ENCODE assay signal across 1 cellular context in the genomic region with DNA sequence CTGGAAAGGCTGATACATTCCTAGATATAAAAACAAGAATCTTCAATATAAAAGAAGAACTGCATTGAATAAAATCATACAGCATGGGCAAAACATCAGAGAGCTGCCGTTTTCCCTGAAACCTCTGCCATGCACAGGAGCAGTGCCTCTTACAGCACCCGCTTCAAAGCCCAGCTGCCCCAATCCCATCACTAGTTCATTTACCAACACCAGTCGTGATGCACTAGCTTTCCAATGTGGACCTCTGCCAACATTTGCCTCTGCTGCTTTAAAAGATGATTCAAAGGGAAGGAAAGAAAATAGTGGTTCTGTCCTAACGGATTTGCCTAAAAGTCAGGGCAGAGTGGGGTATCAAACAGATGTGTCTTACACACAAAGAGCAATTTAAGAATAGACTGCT.
TF ChIP-seq lines count a peak whose summit lies in the region.

No MANE protein-coding gene starts in this region.

TF ChIP-seq in GM23338, 12 proteins besides CTCF, POLR2A, EP300 and RAD21 (continued from another document):
- TF ChIP-seq, protein P1, sequence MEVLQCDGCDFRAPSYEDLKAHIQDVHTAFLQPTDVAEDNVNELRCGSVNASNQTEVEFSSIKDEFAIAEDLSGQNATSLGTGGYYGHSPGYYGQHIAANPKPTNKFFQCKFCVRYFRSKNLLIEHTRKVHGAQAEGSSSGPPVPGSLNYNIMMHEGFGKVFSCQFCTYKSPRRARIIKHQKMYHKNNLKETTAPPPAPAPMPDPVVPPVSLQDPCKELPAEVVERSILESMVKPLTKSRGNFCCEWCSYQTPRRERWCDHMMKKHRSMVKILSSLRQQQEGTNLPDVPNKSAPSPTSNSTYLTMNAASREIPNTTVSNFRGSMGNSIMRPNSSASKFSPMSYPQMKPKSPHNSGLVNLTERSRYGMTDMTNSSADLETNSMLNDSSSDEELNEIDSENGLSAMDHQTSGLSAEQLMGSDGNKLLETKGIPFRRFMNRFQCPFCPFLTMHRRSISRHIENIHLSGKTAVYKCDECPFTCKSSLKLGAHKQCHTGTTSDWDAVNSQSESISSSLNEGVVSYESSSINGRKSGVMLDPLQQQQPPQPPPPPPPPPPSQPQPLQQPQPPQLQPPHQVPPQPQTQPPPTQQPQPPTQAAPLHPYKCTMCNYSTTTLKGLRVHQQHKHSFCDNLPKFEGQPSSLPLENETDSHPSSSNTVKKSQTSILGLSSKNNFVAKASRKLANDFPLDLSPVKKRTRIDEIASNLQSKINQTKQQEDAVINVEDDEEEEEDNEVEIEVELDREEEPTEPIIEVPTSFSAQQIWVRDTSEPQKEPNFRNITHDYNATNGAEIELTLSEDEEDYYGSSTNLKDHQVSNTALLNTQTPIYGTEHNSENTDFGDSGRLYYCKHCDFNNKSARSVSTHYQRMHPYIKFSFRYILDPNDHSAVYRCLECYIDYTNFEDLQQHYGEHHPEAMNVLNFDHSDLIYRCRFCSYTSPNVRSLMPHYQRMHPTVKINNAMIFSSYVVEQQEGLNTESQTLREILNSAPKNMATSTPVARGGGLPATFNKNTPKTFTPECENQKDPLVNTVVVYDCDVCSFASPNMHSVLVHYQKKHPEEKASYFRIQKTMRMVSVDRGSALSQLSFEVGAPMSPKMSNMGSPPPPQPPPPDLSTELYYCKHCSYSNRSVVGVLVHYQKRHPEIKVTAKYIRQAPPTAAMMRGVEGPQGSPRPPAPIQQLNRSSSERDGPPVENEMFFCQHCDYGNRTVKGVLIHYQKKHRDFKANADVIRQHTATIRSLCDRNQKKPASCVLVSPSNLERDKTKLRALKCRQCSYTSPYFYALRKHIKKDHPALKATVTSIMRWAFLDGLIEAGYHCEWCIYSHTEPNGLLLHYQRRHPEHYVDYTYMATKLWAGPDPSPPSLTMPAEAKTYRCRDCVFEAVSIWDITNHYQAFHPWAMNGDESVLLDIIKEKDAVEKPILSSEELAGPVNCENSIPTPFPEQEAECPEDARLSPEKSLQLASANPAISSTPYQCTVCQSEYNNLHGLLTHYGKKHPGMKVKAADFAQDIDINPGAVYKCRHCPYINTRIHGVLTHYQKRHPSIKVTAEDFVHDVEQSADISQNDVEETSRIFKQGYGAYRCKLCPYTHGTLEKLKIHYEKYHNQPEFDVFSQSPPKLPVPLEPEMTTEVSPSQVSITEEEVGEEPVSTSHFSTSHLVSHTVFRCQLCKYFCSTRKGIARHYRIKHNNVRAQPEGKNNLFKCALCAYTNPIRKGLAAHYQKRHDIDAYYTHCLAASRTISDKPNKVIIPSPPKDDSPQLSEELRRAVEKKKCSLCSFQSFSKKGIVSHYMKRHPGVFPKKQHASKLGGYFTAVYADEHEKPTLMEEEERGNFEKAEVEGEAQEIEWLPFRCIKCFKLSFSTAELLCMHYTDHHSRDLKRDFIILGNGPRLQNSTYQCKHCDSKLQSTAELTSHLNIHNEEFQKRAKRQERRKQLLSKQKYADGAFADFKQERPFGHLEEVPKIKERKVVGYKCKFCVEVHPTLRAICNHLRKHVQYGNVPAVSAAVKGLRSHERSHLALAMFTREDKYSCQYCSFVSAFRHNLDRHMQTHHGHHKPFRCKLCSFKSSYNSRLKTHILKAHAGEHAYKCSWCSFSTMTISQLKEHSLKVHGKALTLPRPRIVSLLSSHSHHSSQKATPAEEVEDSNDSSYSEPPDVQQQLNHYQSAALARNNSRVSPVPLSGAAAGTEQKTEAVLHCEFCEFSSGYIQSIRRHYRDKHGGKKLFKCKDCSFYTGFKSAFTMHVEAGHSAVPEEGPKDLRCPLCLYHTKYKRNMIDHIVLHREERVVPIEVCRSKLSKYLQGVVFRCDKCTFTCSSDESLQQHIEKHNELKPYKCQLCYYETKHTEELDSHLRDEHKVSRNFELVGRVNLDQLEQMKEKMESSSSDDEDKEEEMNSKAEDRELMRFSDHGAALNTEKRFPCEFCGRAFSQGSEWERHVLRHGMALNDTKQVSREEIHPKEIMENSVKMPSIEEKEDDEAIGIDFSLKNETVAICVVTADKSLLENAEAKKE (CRISPR knock-in tag; IDR thresholded peaks at IDR 0.05): no peak
- TF ChIP-seq STAT1 (IDR thresholded peaks at IDR 0.05; ENCODE audit: unreplicated experiment) (no peak), ZNF331 (CRISPR knock-in tag; IDR thresholded peaks at IDR 0.05; ENCODE audit: low read depth) (no peak), JUNB (IDR thresholded peaks at IDR 0.05; ENCODE audit: unreplicated experiment) (no peak), NANOG (IDR thresholded peaks at IDR 0.05; ENCODE audit: borderline replicate concordance) (no peak), ZNF114 (CRISPR knock-in tag; IDR thresholded peaks at IDR 0.05) (no peak)
- TF ChIP-seq, protein P2, sequence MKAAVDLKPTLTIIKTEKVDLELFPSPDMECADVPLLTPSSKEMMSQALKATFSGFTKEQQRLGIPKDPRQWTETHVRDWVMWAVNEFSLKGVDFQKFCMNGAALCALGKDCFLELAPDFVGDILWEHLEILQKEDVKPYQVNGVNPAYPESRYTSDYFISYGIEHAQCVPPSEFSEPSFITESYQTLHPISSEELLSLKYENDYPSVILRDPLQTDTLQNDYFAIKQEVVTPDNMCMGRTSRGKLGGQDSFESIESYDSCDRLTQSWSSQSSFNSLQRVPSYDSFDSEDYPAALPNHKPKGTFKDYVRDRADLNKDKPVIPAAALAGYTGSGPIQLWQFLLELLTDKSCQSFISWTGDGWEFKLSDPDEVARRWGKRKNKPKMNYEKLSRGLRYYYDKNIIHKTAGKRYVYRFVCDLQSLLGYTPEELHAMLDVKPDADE (IDR thresholded peaks at IDR 0.05): no peak
- TF ChIP-seq, protein P3, sequence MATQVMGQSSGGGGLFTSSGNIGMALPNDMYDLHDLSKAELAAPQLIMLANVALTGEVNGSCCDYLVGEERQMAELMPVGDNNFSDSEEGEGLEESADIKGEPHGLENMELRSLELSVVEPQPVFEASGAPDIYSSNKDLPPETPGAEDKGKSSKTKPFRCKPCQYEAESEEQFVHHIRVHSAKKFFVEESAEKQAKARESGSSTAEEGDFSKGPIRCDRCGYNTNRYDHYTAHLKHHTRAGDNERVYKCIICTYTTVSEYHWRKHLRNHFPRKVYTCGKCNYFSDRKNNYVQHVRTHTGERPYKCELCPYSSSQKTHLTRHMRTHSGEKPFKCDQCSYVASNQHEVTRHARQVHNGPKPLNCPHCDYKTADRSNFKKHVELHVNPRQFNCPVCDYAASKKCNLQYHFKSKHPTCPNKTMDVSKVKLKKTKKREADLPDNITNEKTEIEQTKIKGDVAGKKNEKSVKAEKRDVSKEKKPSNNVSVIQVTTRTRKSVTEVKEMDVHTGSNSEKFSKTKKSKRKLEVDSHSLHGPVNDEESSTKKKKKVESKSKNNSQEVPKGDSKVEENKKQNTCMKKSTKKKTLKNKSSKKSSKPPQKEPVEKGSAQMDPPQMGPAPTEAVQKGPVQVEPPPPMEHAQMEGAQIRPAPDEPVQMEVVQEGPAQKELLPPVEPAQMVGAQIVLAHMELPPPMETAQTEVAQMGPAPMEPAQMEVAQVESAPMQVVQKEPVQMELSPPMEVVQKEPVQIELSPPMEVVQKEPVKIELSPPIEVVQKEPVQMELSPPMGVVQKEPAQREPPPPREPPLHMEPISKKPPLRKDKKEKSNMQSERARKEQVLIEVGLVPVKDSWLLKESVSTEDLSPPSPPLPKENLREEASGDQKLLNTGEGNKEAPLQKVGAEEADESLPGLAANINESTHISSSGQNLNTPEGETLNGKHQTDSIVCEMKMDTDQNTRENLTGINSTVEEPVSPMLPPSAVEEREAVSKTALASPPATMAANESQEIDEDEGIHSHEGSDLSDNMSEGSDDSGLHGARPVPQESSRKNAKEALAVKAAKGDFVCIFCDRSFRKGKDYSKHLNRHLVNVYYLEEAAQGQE (IDR thresholded peaks at IDR 0.05; ENCODE audit: unreplicated experiment): no peak
